ENCODE assay signal across 9 cellular contexts in the genomic region with DNA sequence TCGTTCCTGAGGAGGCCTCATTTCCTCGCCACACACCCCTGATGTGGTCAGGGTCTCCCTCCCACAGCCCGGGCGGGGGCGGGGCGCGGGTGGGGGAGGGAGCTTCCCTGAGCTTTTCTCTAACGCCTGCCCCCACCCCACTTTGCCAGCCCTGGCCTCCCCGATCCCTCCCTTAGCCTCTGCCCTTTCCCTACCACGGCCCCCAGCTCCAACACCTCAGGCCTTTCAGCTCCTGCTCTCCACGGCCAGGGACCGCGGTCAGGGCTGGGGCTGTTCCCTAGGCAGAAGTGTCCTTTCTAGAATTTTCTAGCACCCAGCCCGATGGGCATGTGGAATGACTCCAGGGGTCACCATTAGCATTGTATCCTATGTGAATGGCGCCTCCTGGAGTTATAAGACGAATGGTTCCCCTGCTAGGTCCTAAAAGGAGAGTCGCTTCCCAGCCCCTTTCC.
DNase-seq lines count a peak whose midpoint lies in the region; ATAC-seq and TF ChIP-seq lines count a peak whose summit lies in the region.
"Had no signal": no experiment of that assay in that cellular context is flagged by ENCODE, and none has a peak within 500 bp of the region (broad histone marks: within the 10 kb centered on the region; RNA-seq: fewer than 3 reads in every experiment).

No MANE protein-coding gene starts in this region.

- H3K27me3 Mint-ChIP-seq in effector memory CD8-positive, alpha-beta T cell: peaks cover 0 to 9% of the 10 kb centered on the region in 2 donors
- H3K27me3 Mint-ChIP-seq in progenitor cell of endocrine pancreas: no peaks in the 10 kb centered on the region

- peak overlapping the region; percentile 75 to 86 for H3K4me3 Mint-ChIP-seq in effector memory CD8-positive, alpha-beta T cell
- no peak overlapping the region for H3K4me3 Mint-ChIP-seq in progenitor cell of endocrine pancreas (ENCODE audit: low read depth)

- no peaks in the 10 kb centered on the region for H3K9me3 Mint-ChIP-seq in effector memory CD8-positive, alpha-beta T cell
- H3K9me3 Mint-ChIP-seq in progenitor cell of endocrine pancreas (ENCODE audit: low read depth): peaks cover 10% of the 10 kb centered on the region

- no peak for ATAC-seq in effector memory CD8-positive, alpha-beta T cell (replicated peaks)
- ATAC-seq in GM18502 (IDR thresholded peaks at IDR 0.05; ENCODE audit: poor library complexity, unreplicated experiment) (no peak), HG02678 (IDR thresholded peaks at IDR 0.05; ENCODE audit: unreplicated experiment) (no peak)
- ATAC-seq: psoas muscle had no signal

- peak overlapping the region; percentile 88 to 89 for H3K27ac Mint-ChIP-seq in effector memory CD8-positive, alpha-beta T cell
- H3K27ac Mint-ChIP-seq in progenitor cell of endocrine pancreas: no peak overlapping the region

- peaks cover 3% of the 10 kb centered on the region for H3K36me3 Mint-ChIP-seq in effector memory CD8-positive, alpha-beta T cell (ENCODE audit: insufficient read depth)
- H3K36me3 Mint-ChIP-seq in progenitor cell of endocrine pancreas (ENCODE audit: insufficient read depth): no peaks in the 10 kb centered on the region

- H3K4me1 Mint-ChIP-seq in effector memory CD8-positive, alpha-beta T cell (ENCODE audit: low read depth in 2 of 2): peaks cover 16 to 19% of the 10 kb centered on the region in 2 donors
- peaks cover 6% of the 10 kb centered on the region for H3K4me1 Mint-ChIP-seq in progenitor cell of endocrine pancreas (ENCODE audit: low read depth)

- peak; percentile 15 for TF ChIP-seq CTCF in GM10266 (IDR thresholded peaks at IDR 0.05; ENCODE audit: control insufficient read depth, insufficient read depth, low read depth, missing control alignments)
- TF ChIP-seq CTCF in progenitor cell of endocrine pancreas (IDR thresholded peaks at IDR 0.05; ENCODE audit: unreplicated experiment): peak; percentile 26

- DNase-seq in GM10266 (ENCODE audit: extremely low spot score) (no peak), NCI-H460 (ENCODE audit: extremely low read depth, low read depth) (peak; percentile 1), progenitor cell of endocrine pancreas (ENCODE audit: low spot score, unreplicated experiment) (no peak), SIG-M5 (lab: John Stamatoyannopoulos, UW) (no peak)
- DNase-seq in effector memory CD8-positive, alpha-beta T cell: no peak
- DNase-seq: NCI-H2171 treated with DMSO at 0.1 percent for 48 hours, psoas muscle had no signal
